In the genomic region with DNA sequence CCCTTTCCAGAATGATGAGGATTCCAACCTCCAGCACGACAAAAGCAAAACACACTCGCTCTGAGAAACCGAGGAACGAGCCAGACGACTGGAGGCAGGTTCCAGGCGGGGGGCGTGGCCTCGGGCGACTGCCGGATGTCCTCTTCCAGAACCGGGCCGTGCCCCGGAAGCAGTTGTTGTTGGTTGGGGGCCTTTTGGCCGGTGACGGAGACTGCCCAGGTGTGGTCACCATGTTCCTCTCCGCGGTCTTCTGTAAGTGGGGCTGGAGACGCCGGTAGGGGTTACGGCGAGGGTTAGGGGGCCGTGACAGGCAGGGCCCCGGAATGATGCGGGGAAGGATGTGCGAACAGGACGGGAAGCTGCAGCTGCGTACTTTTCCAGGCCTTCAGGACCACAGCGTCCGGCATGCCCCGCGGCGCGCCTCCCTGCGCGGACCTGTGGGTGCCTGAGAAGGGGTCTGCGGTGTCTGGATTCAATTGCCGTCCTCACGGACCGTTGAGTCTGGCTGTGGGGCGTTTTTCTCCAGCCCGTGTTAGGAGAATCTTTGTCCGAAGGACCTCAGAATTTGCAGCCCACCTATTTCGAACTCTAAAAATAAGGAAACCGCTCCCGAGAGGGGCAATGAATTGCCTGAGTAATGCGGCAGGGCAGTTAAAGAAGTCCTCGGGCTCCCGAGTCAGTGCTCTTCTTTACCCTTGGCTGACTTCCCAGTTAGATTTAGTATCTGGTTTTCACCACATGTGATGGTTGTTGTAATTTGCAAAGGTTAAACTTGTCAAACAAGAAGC, we compare ENCODE assay signal across 1 cellular context.
TF ChIP-seq lines count a peak whose summit lies in the region.

A gene (plus strand): TSS at position 172 of the 788 bp plus-strand sequence. CDS start 59 bp downstream, at position 231.

TF ChIP-seq in SK-N-SH, 30 proteins besides CTCF, POLR2A, EP300 and RAD21 (continued from another document):
- TF ChIP-seq NRF1 (IDR thresholded peaks at IDR 0.05; ENCODE audit: low read depth, low read length) (peak; percentile 31; the same call in 1 of the 2 replicates), YY1 (IDR thresholded peaks at IDR 0.05; ENCODE audit: low read depth) (peak; percentile 79), ELF1 (IDR thresholded peaks at IDR 0.05) (peak; percentile 83), EZH2phosphoT487 (IDR thresholded peaks at IDR 0.05; ENCODE audit: borderline replicate concordance, low read depth) (no peak), SMC3 (IDR thresholded peaks at IDR 0.05; ENCODE audit: low read depth, low read length) (peak; percentile 14; the same call in 1 of the 2 replicates), SIN3A (IDR thresholded peaks at IDR 0.05; ENCODE audit: borderline replicate concordance, low read depth, low read length) (peak; percentile 75; the same call in 1 of the 2 replicates), FOXJ3 (CRISPR knock-in tag; IDR thresholded peaks at IDR 0.05) (no peak; the same call in 1 of the 2 replicates), RCOR1 (IDR thresholded peaks at IDR 0.05; ENCODE audit: low read length) (0 out of 2 replicates have a peak, but pooled peaks have one; percentile 5), JUND (IDR thresholded peaks at IDR 0.05) (no peak; the same call in 1 of the 2 replicates)
- TF ChIP-seq, protein P1, sequence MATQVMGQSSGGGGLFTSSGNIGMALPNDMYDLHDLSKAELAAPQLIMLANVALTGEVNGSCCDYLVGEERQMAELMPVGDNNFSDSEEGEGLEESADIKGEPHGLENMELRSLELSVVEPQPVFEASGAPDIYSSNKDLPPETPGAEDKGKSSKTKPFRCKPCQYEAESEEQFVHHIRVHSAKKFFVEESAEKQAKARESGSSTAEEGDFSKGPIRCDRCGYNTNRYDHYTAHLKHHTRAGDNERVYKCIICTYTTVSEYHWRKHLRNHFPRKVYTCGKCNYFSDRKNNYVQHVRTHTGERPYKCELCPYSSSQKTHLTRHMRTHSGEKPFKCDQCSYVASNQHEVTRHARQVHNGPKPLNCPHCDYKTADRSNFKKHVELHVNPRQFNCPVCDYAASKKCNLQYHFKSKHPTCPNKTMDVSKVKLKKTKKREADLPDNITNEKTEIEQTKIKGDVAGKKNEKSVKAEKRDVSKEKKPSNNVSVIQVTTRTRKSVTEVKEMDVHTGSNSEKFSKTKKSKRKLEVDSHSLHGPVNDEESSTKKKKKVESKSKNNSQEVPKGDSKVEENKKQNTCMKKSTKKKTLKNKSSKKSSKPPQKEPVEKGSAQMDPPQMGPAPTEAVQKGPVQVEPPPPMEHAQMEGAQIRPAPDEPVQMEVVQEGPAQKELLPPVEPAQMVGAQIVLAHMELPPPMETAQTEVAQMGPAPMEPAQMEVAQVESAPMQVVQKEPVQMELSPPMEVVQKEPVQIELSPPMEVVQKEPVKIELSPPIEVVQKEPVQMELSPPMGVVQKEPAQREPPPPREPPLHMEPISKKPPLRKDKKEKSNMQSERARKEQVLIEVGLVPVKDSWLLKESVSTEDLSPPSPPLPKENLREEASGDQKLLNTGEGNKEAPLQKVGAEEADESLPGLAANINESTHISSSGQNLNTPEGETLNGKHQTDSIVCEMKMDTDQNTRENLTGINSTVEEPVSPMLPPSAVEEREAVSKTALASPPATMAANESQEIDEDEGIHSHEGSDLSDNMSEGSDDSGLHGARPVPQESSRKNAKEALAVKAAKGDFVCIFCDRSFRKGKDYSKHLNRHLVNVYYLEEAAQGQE (IDR thresholded peaks at IDR 0.05; ENCODE audit: low read depth, low read length), result peak; percentile 23
- TF ChIP-seq, protein P2, sequence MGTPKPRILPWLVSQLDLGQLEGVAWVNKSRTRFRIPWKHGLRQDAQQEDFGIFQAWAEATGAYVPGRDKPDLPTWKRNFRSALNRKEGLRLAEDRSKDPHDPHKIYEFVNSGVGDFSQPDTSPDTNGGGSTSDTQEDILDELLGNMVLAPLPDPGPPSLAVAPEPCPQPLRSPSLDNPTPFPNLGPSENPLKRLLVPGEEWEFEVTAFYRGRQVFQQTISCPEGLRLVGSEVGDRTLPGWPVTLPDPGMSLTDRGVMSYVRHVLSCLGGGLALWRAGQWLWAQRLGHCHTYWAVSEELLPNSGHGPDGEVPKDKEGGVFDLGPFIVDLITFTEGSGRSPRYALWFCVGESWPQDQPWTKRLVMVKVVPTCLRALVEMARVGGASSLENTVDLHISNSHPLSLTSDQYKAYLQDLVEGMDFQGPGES (IDR thresholded peaks at IDR 0.05; ENCODE audit: low read depth, low read length), result no peak
